Comparison of ENCODE assay signal across 1 cellular context in genomic region chr6:156808287-156808686, GRCh38.
TF ChIP-seq lines count a peak whose summit lies in the region.

No MANE protein-coding gene starts in this region.

TF ChIP-seq in GM23338, 12 proteins besides CTCF, POLR2A, EP300 and RAD21 (continued from another document):
- no peak for TF ChIP-seq REST (IDR thresholded peaks at IDR 0.05; ENCODE audit: unreplicated experiment)
